ENCODE assay signal across 21 cellular contexts in genomic region chr5:29054282-29054681, GRCh38.
"Had no signal": no experiment of that assay in that cellular context is flagged by ENCODE, and none has a peak within 500 bp of the region (broad histone marks: within the 10 kb centered on the region; RNA-seq: fewer than 3 reads in every experiment).

No MANE protein-coding gene starts in this region.

- H3K27ac ChIP-seq: coronary artery, heart left ventricle, left ventricle myocardium inferior, lower lobe of right lung, parathyroid adenoma, psoas muscle, testis, tibial nerve, upper lobe of right lung, vagina had no signal

- H2AFZ ChIP-seq: parathyroid adenoma had no signal

- H3K4me1 ChIP-seq: heart left ventricle, left ventricle myocardium inferior, lower lobe of right lung, parathyroid adenoma, psoas muscle, testis, tibial nerve, upper lobe of right lung, vagina had no signal

- H3K27me3 ChIP-seq: heart left ventricle, testis, tibial nerve, upper lobe of right lung, vagina had no signal

- H3K79me2 ChIP-seq: parathyroid adenoma had no signal

- H3K9me3 Mint-ChIP-seq: memory B cell; nephron; stimulated activated naive CD8-positive, alpha-beta T cell treated with anti-CD3 and anti-CD28 coated beads, Interleukin-15, amount 100 ng/mL, for 72 hours had no signal

- H3K36me3 Mint-ChIP-seq: memory B cell; naive B cell; stimulated activated naive B cell treated with anti-CD40 and anti-IgM and Interleukin-4, amounts not matched to agents 10 μg/mL and 1 μg/mL and 100 μg/mL, for 72 hours had no signal

- H3K4me1 Mint-ChIP-seq: memory B cell; naive B cell; nephron; stimulated activated naive B cell treated with anti-CD40 and anti-IgM and Interleukin-4, amounts not matched to agents 10 μg/mL and 1 μg/mL and 100 μg/mL, for 72 hours; stimulated activated naive CD8-positive, alpha-beta T cell treated with anti-CD3 and anti-CD28 coated beads, Interleukin-15, amount 100 ng/mL, for 72 hours had no signal

- H3K4me3 ChIP-seq: coronary artery, heart left ventricle, left ventricle myocardium inferior, lower lobe of right lung, psoas muscle, testis, tibial nerve, upper lobe of right lung, vagina had no signal

- H3K27ac Mint-ChIP-seq: memory B cell; naive B cell; stimulated activated naive B cell treated with anti-CD40 and anti-IgM and Interleukin-4, amounts not matched to agents 10 μg/mL and 1 μg/mL and 100 μg/mL, for 72 hours; stimulated activated naive CD8-positive, alpha-beta T cell treated with anti-CD3 and anti-CD28 coated beads, Interleukin-15, amount 100 ng/mL, for 72 hours had no signal

- H3K9ac ChIP-seq: parathyroid adenoma had no signal

- H3K27me3 Mint-ChIP-seq: memory B cell; naive B cell; stimulated activated naive B cell treated with anti-CD40 and anti-IgM and Interleukin-4, amounts not matched to agents 10 μg/mL and 1 μg/mL and 100 μg/mL, for 72 hours; stimulated activated naive CD8-positive, alpha-beta T cell treated with anti-CD3 and anti-CD28 coated beads, Interleukin-15, amount 100 ng/mL, for 72 hours had no signal

- H3K9me3 ChIP-seq: heart left ventricle, lower lobe of right lung, psoas muscle, testis, tibial nerve, upper lobe of right lung, vagina had no signal

- H3K36me3 ChIP-seq: heart left ventricle, left ventricle myocardium inferior, lower lobe of right lung, tibial nerve, upper lobe of right lung, vagina had no signal

- DNase-seq: effector CD8-positive, alpha-beta T cell; heart left ventricle; hypothalamus; islet precursor cell; left ventricle myocardium inferior; lower lobe of right lung; naive B cell; psoas muscle; retina; stimulated activated CD4-positive, alpha-beta T cell treated with anti-CD3 and anti-CD28 coated beads, Interleukin-2, amount 100 ng/mL, for 24 hours; stimulated activated CD4-positive, alpha-beta T cell treated with anti-CD3 and anti-CD28 coated beads, Interleukin-4, amount 100 ng/mL, for 4 hours; stimulated activated naive B cell treated with anti-CD40 and anti-IgM and Interleukin-4, amounts not matched to agents 10 μg/mL and 1 μg/mL and 100 μg/mL, for 72 hours; stimulated activated naive CD8-positive, alpha-beta T cell treated with anti-CD3 and anti-CD28 coated beads, Interleukin-15, amount 100 ng/mL, for 72 hours; testis; upper lobe of right lung had no signal

- H3K4me3 Mint-ChIP-seq: memory B cell; naive B cell; nephron; stimulated activated naive B cell treated with anti-CD40 and anti-IgM and Interleukin-4, amounts not matched to agents 10 μg/mL and 1 μg/mL and 100 μg/mL, for 72 hours; stimulated activated naive CD8-positive, alpha-beta T cell treated with anti-CD3 and anti-CD28 coated beads, Interleukin-15, amount 100 ng/mL, for 72 hours had no signal
